ENCODE assay signal across 1 cellular context in genomic region chr10:48769706-48770105, GRCh38.
TF ChIP-seq lines count a peak whose summit lies in the region.

No MANE protein-coding gene starts in this region.

TF ChIP-seq in GM23338, 12 proteins besides CTCF, POLR2A, EP300 and RAD21 (continued from another document):
- no peak for TF ChIP-seq REST (IDR thresholded peaks at IDR 0.05; ENCODE audit: unreplicated experiment)
- TF ChIP-seq CREB1 (CRISPR knock-in tag; IDR thresholded peaks at IDR 0.05; ENCODE audit: low read depth), result no peak
- TF ChIP-seq JUNB (IDR thresholded peaks at IDR 0.05; ENCODE audit: unreplicated experiment), result no peak
- no peak for TF ChIP-seq EZH2 (IDR thresholded peaks at IDR 0.05; ENCODE audit: low read depth, unreplicated experiment)
- TF ChIP-seq ZNF114 (CRISPR knock-in tag; IDR thresholded peaks at IDR 0.05), result no peak
- no peak for TF ChIP-seq ZNF462 (CRISPR knock-in tag; IDR thresholded peaks at IDR 0.05)
- TF ChIP-seq EZH2phosphoT487 (IDR thresholded peaks at IDR 0.05; ENCODE audit: unreplicated experiment), result no peak
- TF ChIP-seq NANOG (IDR thresholded peaks at IDR 0.05; ENCODE audit: borderline replicate concordance), result no peak
